9 cellular contexts compared by ENCODE assay signal in genomic region chr15:100879461-100880138, GRCh38. TPM values are rescaled to one million over a fixed set of nuclear protein-coding genes. Genes with fewer than 3 reads are reported as not detected.
DNase-seq lines count a peak whose midpoint lies in the region; ATAC-seq and TF ChIP-seq lines count a peak whose summit lies in the region.
"Had no signal": no experiment of that assay in that cellular context is flagged by ENCODE, and none has a peak within 500 bp of the region (broad histone marks: within the 10 kb centered on the region; RNA-seq: fewer than 3 reads in every experiment).

ALDH1A3 (plus strand) TSS chr15:100879831; CDS start chr15:100879908, 77 bp downstream.

- peaks cover 79% of the 10 kb centered on the region for H3K27me3 Mint-ChIP-seq in activated T-cell treated with anti-CD3 and anti-CD28 coated beads, Interleukin-2, amount 50 U/mL, for 72 hours (ENCODE audit: low read depth)

- H3K9me3 Mint-ChIP-seq in activated T-cell treated with anti-CD3 and anti-CD28 coated beads, Interleukin-2, amount 50 U/mL, for 72 hours = no peaks in the 10 kb centered on the region

- H3K4me3 ChIP-seq in GM12865 (ENCODE audit: low read depth, low read length) = peak within 1 kb of the TSS; percentile 32
- peak within 1 kb of the TSS; percentile 18 to 65 (median 53) for H3K4me3 ChIP-seq in heart left ventricle
- H3K4me3 ChIP-seq in retinal pigment epithelial cell (ENCODE audit: low read length) = peak within 1 kb of the TSS; percentile 80

- H3K4me1 ChIP-seq in heart left ventricle = peaks cover 0 to 21% (median 1%) of the 10 kb centered on the region in 12 donors

- peak within 1 kb of the TSS; percentile 52 to 71 for H3K4me3 Mint-ChIP-seq in activated T-cell treated with anti-CD3 and anti-CD28 coated beads, Interleukin-2, amount 50 U/mL, for 72 hours

- no peak for TF ChIP-seq POLR2A in heart left ventricle (IDR thresholded peaks at IDR 0.05)

- H3K27ac ChIP-seq in heart left ventricle = peak within 1 kb of the TSS in 1 of 12 donors; percentile 40

- H3K4me1 Mint-ChIP-seq in activated T-cell treated with anti-CD3 and anti-CD28 coated beads, Interleukin-2, amount 50 U/mL, for 72 hours (ENCODE audit: low read depth) = no peaks in the 10 kb centered on the region

- no peaks in the 10 kb centered on the region for H3K36me3 ChIP-seq in heart left ventricle

- TF ChIP-seq CTCF in GM12865 (IDR thresholded peaks at IDR 0.05; ENCODE audit: insufficient read depth, low read depth, low read length, missing control alignments) (no peak), heart left ventricle (IDR thresholded peaks at IDR 0.05) (no peak), retinal pigment epithelial cell (conservative IDR thresholded peaks at IDR 0.05; ENCODE audit: low read depth, low read length) (no peak)

- DNase-seq in GM12865 (ENCODE audit: low read depth) (peak; percentile 36), heart left ventricle (peak in 3 of 5 donors; percentile 23 to 56 (median 40)), retinal pigment epithelial cell (ENCODE audit: low read depth) (no peak), NCI-H2029 (lab: John Stamatoyannopoulos, UW) (no peak), DMS79 treated with DMSO at 0.1 percent for 48 hours (lab: John Stamatoyannopoulos, UW) (no peak)
- DNase-seq in activated T-cell treated with anti-CD3 and anti-CD28 coated beads, Interleukin-2, amount 50 U/mL, for 72 hours = peak; percentile 23 to 28

- WGBS in heart left ventricle, 4 donors = 0 to 1% (median 1%) methylated on average over 9 to 94 of the region's 94 CpGs

- no peak within 1 kb of the TSS for H3K27ac Mint-ChIP-seq in activated T-cell treated with anti-CD3 and anti-CD28 coated beads, Interleukin-2, amount 50 U/mL, for 72 hours

- H3K36me3 Mint-ChIP-seq in activated T-cell treated with anti-CD3 and anti-CD28 coated beads, Interleukin-2, amount 50 U/mL, for 72 hours (ENCODE audit: insufficient read depth in 2 of 2) = peaks cover 0 to 2% of the 10 kb centered on the region in 2 donors

- peaks cover 9 to 73% (median 35%) of the 10 kb centered on the region in 9 donors for H3K27me3 ChIP-seq in heart left ventricle

- ATAC-seq in HG03095 (IDR thresholded peaks at IDR 0.05; ENCODE audit: unreplicated experiment) (peak; percentile 43), heart left ventricle (peak in 3 of 4 donors; percentile 61 to 82 (median 67)), HG02623 (IDR thresholded peaks at IDR 0.05; ENCODE audit: unreplicated experiment) (no peak)
- peak; percentile 51 to 79 for ATAC-seq in activated T-cell treated with anti-CD3 and anti-CD28 coated beads, Interleukin-2, amount 50 U/mL, for 72 hours (replicated peaks in 1 of 2)

- intact Hi-C loops in heart left ventricle (cut with DNase I) = loop anchor here in 1 of 10 donors (5.0 kb wide), 1 partner anchor 207 kb away; no protein-coding TSS in a partner anchor

- H3K9me3 ChIP-seq in heart left ventricle = no peaks in the 10 kb centered on the region

RNA-seq across cellular contexts. Expression of gene ALDH1A3, which starts in this region (rescaled TPM):
- under 1 TPM in 1 of 2 donors, not detected in 1; 0.14 TPM for total RNA-seq in activated T-cell treated with anti-CD3 and anti-CD28 coated beads, Interleukin-2, amount 50 U/mL, for 72 hours
- 10 to 100 TPM in 2 of 9 donors, 1 to 10 TPM in 6, under 1 TPM in 1; 0.82 to 37.1 (median 4.7) TPM for total RNA-seq in heart left ventricle
- 1 to 10 TPM in 1 of 2 donors, under 1 TPM in 1; 0.91 to 6.3 TPM for polyA plus RNA-seq in heart left ventricle
- total RNA-seq: T-helper 2 cell treated with Interferon-gamma antibody and Interleukin-4, amounts not matched to agents 100 ng/mL and 5 ng/mL, for 36 hours had no signal

Comparison
In these comparisons a context has a peak if more than half of its experiments do, and no peak if none do; other contexts are left out.
1. Peak in DNase-seq and ATAC-seq in activated T-cell treated with anti-CD3 and anti-CD28 coated beads, Interleukin-2, amount 50 U/mL, for 72 hours; RNA of the gene not detected or under 1 TPM.
2. DNase-seq: peak in GM12865 (single experiment) and heart left ventricle (3 of 5); none in retinal pigment epithelial cell (single experiment), NCI-H2029 (single experiment) and DMS79 treated with DMSO at 0.1 percent for 48 hours (single experiment).
3. Peak in every context shown above with its lines, with median percentiles within 50 percentile points of each other: H3K4me3 ChIP-seq.